1 cellular context compared by ENCODE assay signal in genomic region chr10:17348111-17349008, GRCh38.
TF ChIP-seq lines count a peak whose summit lies in the region.

No MANE protein-coding gene starts in this region.

TF ChIP-seq in K562, 482 proteins besides CTCF, POLR2A, EP300 and RAD21 (continued from another document and continues in another):
- TF ChIP-seq HNRNPLL (IDR thresholded peaks at IDR 0.05; ENCODE audit: low read depth, low read length, poor library complexity, severe bottlenecking) (peak; percentile 36), USF1 (CRISPR knock-in tag; IDR thresholded peaks at IDR 0.05) (peak; percentile 60; the same call in 1 of the 2 replicates), SNIP1 (IDR thresholded peaks at IDR 0.05; ENCODE audit: low read depth) (no peak), MNT (conservative IDR thresholded peaks at IDR 0.05) (peak; percentile 68 to 77; a peak in 2 of 4 replicates), C11orf30 (IDR thresholded peaks at IDR 0.05; ENCODE audit: low read depth) (peak; percentile 65; the same call in 1 of the 2 replicates), SMARCE1 (IDR thresholded peaks at IDR 0.05) (peak; percentile 59; the same call in 1 of the 2 replicates), GMEB1 (CRISPR knock-in tag; IDR thresholded peaks at IDR 0.05) (no peak), RBM14 (IDR thresholded peaks at IDR 0.05; ENCODE audit: borderline replicate concordance, insufficient read depth, low read depth, low read length) (no peak), NRF1 (conservative IDR thresholded peaks at IDR 0.05 in 1 of 2, IDR thresholded peaks at IDR 0.05 in 1 of 2) (peak; percentile 21 to 52; a peak in 3 of 4 replicates), DPF2 (IDR thresholded peaks at IDR 0.05) (peak; percentile 47), NONO (IDR thresholded peaks at IDR 0.05; ENCODE audit: low read depth in 2 of 2, low read length in 1 of 2) (no peak), PHF20 (IDR thresholded peaks at IDR 0.05; ENCODE audit: partially characterized antibody) (no peak), FOSL1 (tag; conservative IDR thresholded peaks at IDR 0.05) (peak; percentile 30), PHF21A (IDR thresholded peaks at IDR 0.05; ENCODE audit: borderline replicate concordance, low read depth) (peak; percentile 28; the same call in 1 of the 2 replicates), ZNF592 (IDR thresholded peaks at IDR 0.05) (0 out of 2 replicates have a peak, but pooled peaks have one; percentile 33), SOX6 (IDR thresholded peaks at IDR 0.05) (peak; percentile 59; the same call in 1 of the 2 replicates), MTA1 (IDR thresholded peaks at IDR 0.05; ENCODE audit: borderline replicate concordance) (0 out of 2 replicates have a peak, but pooled peaks have one; percentile 29), MEIS2 (IDR thresholded peaks at IDR 0.05; ENCODE audit: partially characterized antibody) (peak; percentile 51), ZNF175 (CRISPR knock-in tag; IDR thresholded peaks at IDR 0.05; ENCODE audit: low read depth) (no peak), ZNF316 (IDR thresholded peaks at IDR 0.05) (peak; percentile 86), BMI1 (IDR thresholded peaks at IDR 0.05; ENCODE audit: low read length) (no peak), ZNF280B (CRISPR knock-in tag; IDR thresholded peaks at IDR 0.05) (no peak), REST (CRISPR knock-in tag; IDR thresholded peaks at IDR 0.05; ENCODE audit: low read depth) (no peak), CBFA2T2 (conservative IDR thresholded peaks at IDR 0.05) (0 out of 2 replicates have a peak, but pooled peaks have one; percentile 20), ZNF589 (CRISPR knock-in tag; IDR thresholded peaks at IDR 0.05; ENCODE audit: low read depth) (no peak), MAX (CRISPR knock-in tag; IDR thresholded peaks at IDR 0.05) (peak; percentile 54; the same call in 1 of the 2 replicates), PRMT5 (CRISPR knock-in tag; IDR thresholded peaks at IDR 0.05) (no peak), TCF3 (CRISPR knock-in tag; IDR thresholded peaks at IDR 0.05) (peak; percentile 37; the same call in 1 of the 2 replicates), L3MBTL2 (IDR thresholded peaks at IDR 0.05) (peak; percentile 85; the same call in 1 of the 2 replicates), ETV5 (CRISPR knock-in tag; IDR thresholded peaks at IDR 0.05; ENCODE audit: low read depth) (0 out of 2 replicates have a peak, but pooled peaks have one; percentile 33), TEAD4 (IDR thresholded peaks at IDR 0.05; ENCODE audit: low read length) (peak; percentile 63), TEAD4 (CRISPR knock-in tag; IDR thresholded peaks at IDR 0.05; ENCODE audit: borderline replicate concordance) (no peak), CTBP1 (IDR thresholded peaks at IDR 0.05; ENCODE audit: borderline replicate concordance) (peak; percentile 69), HMBOX1 (IDR thresholded peaks at IDR 0.05) (peak; percentile 71)
